ENCODE assay signal across 16 cellular contexts in genomic region chr2:149885946-149886345, GRCh38.
DNase-seq lines count a peak whose midpoint lies in the region; FAIRE-seq and TF ChIP-seq lines count a peak whose summit lies in the region.
"Had no signal": no experiment of that assay in that cellular context is flagged by ENCODE, and none has a peak within 500 bp of the region (broad histone marks: within the 10 kb centered on the region; RNA-seq: fewer than 3 reads in every experiment).

No MANE protein-coding gene starts in this region.

- TF ChIP-seq CTCF in MM.1S (IDR thresholded peaks at IDR 0.05; ENCODE audit: low read length) (no peak), astrocyte of the spinal cord (IDR thresholded peaks at IDR 0.05; ENCODE audit: low read depth, low read length) (no peak)

- H3K4me3 ChIP-seq in MM.1S (ENCODE audit: low read length) (no peak overlapping the region), astrocyte of the spinal cord (ENCODE audit: low read depth, low read length) (no peak overlapping the region)
- H3K4me3 ChIP-seq: MG63 had no signal

- peaks cover 23% of the 10 kb centered on the region for H3K4me1 ChIP-seq in MM.1S (ENCODE audit: low read length)

- DNase-seq in NCI-H748 (lab: John Stamatoyannopoulos, UW; ENCODE audit: unreplicated experiment) (peak; percentile 11), NCI-H748 treated with DMSO at 0.1 percent for 48 hours (lab: John Stamatoyannopoulos, UW) (no peak), MM.1S (peak; percentile 34), astrocyte of the spinal cord (ENCODE audit: low read depth, low spot score) (peak; percentile 67), iris pigment epithelial cell (ENCODE audit: low read depth) (peak; percentile 4), frontal cortex (ENCODE audit: low spot score in 2 of 2) (no peak), cerebellum (ENCODE audit: low spot score) (no peak)
- DNase-seq in stimulated activated naive CD4-positive, alpha-beta T cell treated with Interleukin-2 at 50 U/mL for 16 hours (lab: John Stamatoyannopoulos, UW): no peak
- DNase-seq: Calu3; CD8-positive, alpha-beta memory T cell; HCEC 1CT; NCI-H2029 treated with DMSO at 0.1 percent for 48 hours had no signal

- in situ Hi-C loops in astrocyte of the spinal cord (cut with HindIII; ENCODE audit: low sequenced_read_pairs): no loop called here

- no peaks in the 10 kb centered on the region for H3K9me3 ChIP-seq in MM.1S (replicated peaks; ENCODE audit: insufficient read depth, low read length)

- H2AFZ ChIP-seq in MM.1S (ENCODE audit: low read length): peak overlapping the region; percentile 67; the same call in 1 of the 2 replicates

- H3K4me2 ChIP-seq in MM.1S (ENCODE audit: low read depth, low read length): peak overlapping the region; percentile 40

- no peaks in the 10 kb centered on the region for H3K79me2 ChIP-seq in MM.1S (ENCODE audit: low read length)

- no peaks in the 10 kb centered on the region for H3K9me2 ChIP-seq in MM.1S (replicated peaks; ENCODE audit: insufficient read depth, low read length)

- no peaks in the 10 kb centered on the region for H3K36me3 ChIP-seq in MM.1S (replicated peaks; ENCODE audit: insufficient read depth, low read length)
- H3K36me3 ChIP-seq: MG63 had no signal

- peaks cover 17% of the 10 kb centered on the region for H3F3A ChIP-seq in MM.1S (ENCODE audit: insufficient read depth, low read length)

- H3K27ac ChIP-seq in MM.1S (ENCODE audit: low read length): peak overlapping the region; percentile 77
- H3K27ac ChIP-seq: C4-2B had no signal

- no peaks in the 10 kb centered on the region for H4K20me1 ChIP-seq in MM.1S (ENCODE audit: insufficient read depth, low read length)

- H3K9ac ChIP-seq in MM.1S (ENCODE audit: low read length): 0 out of 2 replicates have a peak overlapping the region, but pooled peaks have one; percentile 19

- no peaks in the 10 kb centered on the region for H3K27me3 ChIP-seq in MM.1S (replicated peaks; ENCODE audit: insufficient read depth, low read length)
- H3K27me3 ChIP-seq: MG63 had no signal

- FAIRE-seq in frontal cortex (lab: Jason Lieb, UNC): no peak
- FAIRE-seq: A204.1, GM12891 had no signal

Comparison
In these comparisons a context has a peak if more than half of its experiments do, and no peak if none do; other contexts are left out.
1. DNase-seq: peak in NCI-H748 (single experiment), MM.1S (single experiment), astrocyte of the spinal cord (single experiment) and iris pigment epithelial cell (single experiment); none in NCI-H748 treated with DMSO at 0.1 percent for 48 hours (single experiment), frontal cortex (0 of 2), cerebellum (single experiment) and stimulated activated naive CD4-positive, alpha-beta T cell treated with Interleukin-2 at 50 U/mL for 16 hours (single experiment).